ENCODE assay signal across 1 cellular context in the genomic region with DNA sequence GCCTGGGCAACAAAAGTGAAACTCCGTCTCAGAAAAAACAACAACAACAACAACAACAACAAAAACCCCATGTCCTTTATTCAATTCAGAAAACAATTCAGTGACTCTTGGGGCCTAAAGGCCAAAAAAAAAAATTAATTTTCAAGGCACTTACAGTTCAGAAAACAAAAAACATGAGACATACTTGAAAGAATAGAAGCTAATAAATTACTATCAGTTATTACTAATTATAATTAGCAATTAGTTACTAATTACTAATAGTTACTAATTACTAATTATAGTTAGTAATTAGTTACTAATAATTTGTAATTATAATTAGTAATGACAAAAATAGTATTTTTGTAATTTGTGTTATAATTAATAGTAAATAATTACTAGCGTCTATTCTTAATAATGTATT.
TF ChIP-seq lines count a peak whose summit lies in the region.

No MANE protein-coding gene starts in this region.

TF ChIP-seq in K562, 482 proteins besides CTCF, POLR2A, EP300 and RAD21 (continued from another document):
- TF ChIP-seq, protein P1, sequence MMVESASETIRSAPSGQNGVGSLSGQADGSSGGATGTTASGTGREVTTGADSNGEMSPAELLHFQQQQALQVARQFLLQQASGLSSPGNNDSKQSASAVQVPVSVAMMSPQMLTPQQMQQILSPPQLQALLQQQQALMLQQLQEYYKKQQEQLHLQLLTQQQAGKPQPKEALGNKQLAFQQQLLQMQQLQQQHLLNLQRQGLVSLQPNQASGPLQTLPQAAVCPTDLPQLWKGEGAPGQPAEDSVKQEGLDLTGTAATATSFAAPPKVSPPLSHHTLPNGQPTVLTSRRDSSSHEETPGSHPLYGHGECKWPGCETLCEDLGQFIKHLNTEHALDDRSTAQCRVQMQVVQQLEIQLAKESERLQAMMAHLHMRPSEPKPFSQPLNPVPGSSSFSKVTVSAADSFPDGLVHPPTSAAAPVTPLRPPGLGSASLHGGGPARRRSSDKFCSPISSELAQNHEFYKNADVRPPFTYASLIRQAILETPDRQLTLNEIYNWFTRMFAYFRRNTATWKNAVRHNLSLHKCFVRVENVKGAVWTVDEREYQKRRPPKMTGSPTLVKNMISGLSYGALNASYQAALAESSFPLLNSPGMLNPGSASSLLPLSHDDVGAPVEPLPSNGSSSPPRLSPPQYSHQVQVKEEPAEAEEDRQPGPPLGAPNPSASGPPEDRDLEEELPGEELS (CRISPR knock-in tag; IDR thresholded peaks at IDR 0.05; ENCODE audit: borderline replicate concordance), result 0 out of 2 replicates have a peak, but pooled peaks have one; percentile 56
- TF ChIP-seq ZNF232 (CRISPR knock-in tag; IDR thresholded peaks at IDR 0.05) (peak; percentile 62; the same call in 1 of the 2 replicates), SAFB (IDR thresholded peaks at IDR 0.05; ENCODE audit: borderline replicate concordance, low read depth, low read length) (peak; percentile 77), HMG20B (CRISPR knock-in tag; IDR thresholded peaks at IDR 0.05) (no peak), DACH1 (IDR thresholded peaks at IDR 0.05; ENCODE audit: partially characterized antibody) (peak; percentile 99), ZBTB7A (IDR thresholded peaks at IDR 0.05; ENCODE audit: borderline replicate concordance, control insufficient read depth, low read depth, low read length) (no peak), PHB (CRISPR knock-in tag; IDR thresholded peaks at IDR 0.05) (no peak)
